Comparison of ENCODE assay signal across 8 cellular contexts in genomic region chr10:117174439-117175214, GRCh38. TPM values are rescaled to one million over a fixed set of nuclear protein-coding genes. Genes with fewer than 3 reads are reported as not detected.
DNase-seq lines count a peak whose midpoint lies in the region; ATAC-seq lines count a peak whose summit lies in the region.

No MANE protein-coding gene starts in this region.

- H3K4me1 ChIP-seq in duodenal mucosa (ENCODE audit: control insufficient read depth in 1 of 2, insufficient read depth in 2 of 2, low read length in 2 of 2): peaks cover 8 to 17% of the 10 kb centered on the region in 2 donors

- H3K27me3 ChIP-seq in duodenal mucosa (ENCODE audit: control insufficient read depth in 1 of 2, insufficient read depth in 2 of 2, low read length in 2 of 2): peaks cover 32 to 37% of the 10 kb centered on the region in 2 donors

- peak overlapping the region in 1 of 2 donors; percentile 40 for H3K9ac ChIP-seq in duodenal mucosa (ENCODE audit: low read depth in 1 of 2, low read length in 2 of 2)

- H3K4me3 ChIP-seq in duodenal mucosa (ENCODE audit: low read depth in 1 of 2, low read length in 2 of 2): peak overlapping the region; percentile 72 to 84

- H3K27ac ChIP-seq in duodenal mucosa (ENCODE audit: low read depth, low read length): no peak overlapping the region

- H3K9me3 ChIP-seq in duodenal mucosa (ENCODE audit: control insufficient read depth in 1 of 2, low read length in 2 of 2): no peaks in the 10 kb centered on the region

- peak; percentile 76 for ATAC-seq in GM19025 (IDR thresholded peaks at IDR 0.05; ENCODE audit: low read depth, unreplicated experiment)
- peak; percentile 81 for ATAC-seq in HG03280 (IDR thresholded peaks at IDR 0.05; ENCODE audit: unreplicated experiment)

- DNase-seq in Ammon's horn (ENCODE audit: low spot score) (peak; percentile 86), NCI-H345 treated with DMSO at 0.1 percent for 48 hours (lab: John Stamatoyannopoulos, UW; ENCODE audit: unreplicated experiment) (peak; percentile 57), lung microvascular endothelial cell (ENCODE audit: low read depth in 2 of 2) (peak; percentile 73 to 80)
- DNase-seq in activated CD4-positive, alpha-beta T cell treated with anti-CD3 and anti-CD28 coated beads, Interleukin-2, amount 50 U/mL, for 1 hour: peak; percentile 81
- peak; percentile 76 to 83 (median 81) for DNase-seq in stimulated activated CD4-positive, alpha-beta T cell treated with anti-CD3 and anti-CD28 coated beads, TNF-alpha, amount 100 ng/mL, for 24 hours (ENCODE audit: low read depth in 3 of 3)

- H3K36me3 ChIP-seq in duodenal mucosa (ENCODE audit: control insufficient read depth in 1 of 2, insufficient read depth in 2 of 2, low read length in 2 of 2): no peaks in the 10 kb centered on the region

RNA-seq across cellular contexts. Expression of gene KCNK18, which starts 22.7 kb away (rescaled TPM):
- not detected in 2 replicates for total RNA-seq in lung microvascular endothelial cell

RNA-seq across cellular contexts. Expression of gene VAX1, which starts 36.6 kb away (rescaled TPM):
- total RNA-seq in lung microvascular endothelial cell: not detected in 2 replicates
